20 cellular contexts compared by ENCODE assay signal in the genomic region with DNA sequence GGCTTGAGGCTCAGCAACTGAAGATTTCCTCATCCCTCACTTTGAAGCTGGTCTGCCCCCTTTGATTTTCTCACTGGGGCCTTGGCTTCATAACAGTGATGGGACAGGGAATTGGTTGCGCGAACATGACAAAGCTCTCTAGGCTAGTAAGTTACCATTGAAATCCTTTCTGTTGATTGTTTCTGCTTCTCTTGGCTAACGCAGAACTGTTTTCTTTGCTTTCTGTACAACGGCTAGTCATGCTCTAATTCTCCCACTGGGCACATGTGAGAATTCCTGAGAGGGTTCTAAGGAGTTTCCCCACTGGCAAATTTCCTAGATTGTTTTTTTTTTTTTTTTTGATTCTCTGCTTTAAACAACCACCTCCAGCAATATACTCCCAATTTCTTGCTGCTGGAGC.
DNase-seq lines count a peak whose midpoint lies in the region; ATAC-seq lines count a peak whose summit lies in the region.
"Had no signal": no experiment of that assay in that cellular context is flagged by ENCODE, and none has a peak within 500 bp of the region (broad histone marks: within the 10 kb centered on the region; RNA-seq: fewer than 3 reads in every experiment).

No MANE protein-coding gene starts in this region.

- no peaks in the 10 kb centered on the region for H3K4me1 ChIP-seq in right cardiac atrium (ENCODE audit: control insufficient read depth, insufficient read depth, low read length)
- H3K4me1 ChIP-seq: body of pancreas, psoas muscle, tibial nerve had no signal

- 58% methylated on average over 4 of the region's 4 CpGs for WGBS in right cardiac atrium

- no peak overlapping the region for H3K4me3 Mint-ChIP-seq in activated T-helper 17 cell treated with anti-CD3 and anti-CD28 coated beads, Interleukin-2, amount 50 U/mL, for 72 hours
- H3K4me3 Mint-ChIP-seq: activated CD4-positive, alpha-beta T cell treated with anti-CD3 and anti-CD28 coated beads, Interleukin-2, amount 10 ng/mL, durations not matched to agents 24 days and 14 days; CD4-positive, alpha-beta memory T cell; nephron progenitor cell had no signal

- H3K36me3 Mint-ChIP-seq in activated T-helper 17 cell treated with anti-CD3 and anti-CD28 coated beads, Interleukin-2, amount 50 U/mL, for 72 hours (ENCODE audit: low read depth): no peaks in the 10 kb centered on the region
- H3K36me3 Mint-ChIP-seq: CD4-positive, alpha-beta memory T cell had no signal

- no peak overlapping the region for H3K4me3 ChIP-seq in right cardiac atrium (ENCODE audit: low read length)
- H3K4me3 ChIP-seq: body of pancreas, psoas muscle, tibial nerve had no signal

- ATAC-seq in left cardiac atrium: peak; percentile 38 to 75
- no peak for ATAC-seq in right cardiac atrium
- ATAC-seq in activated T-helper 17 cell treated with anti-CD3 and anti-CD28 coated beads, Interleukin-2, amount 50 U/mL, for 72 hours (replicated peaks): no peak
- ATAC-seq: body of pancreas, esophagus mucosa, psoas muscle had no signal

- no peak overlapping the region for H3K27ac Mint-ChIP-seq in activated T-helper 17 cell treated with anti-CD3 and anti-CD28 coated beads, Interleukin-2, amount 50 U/mL, for 72 hours
- H3K27ac Mint-ChIP-seq: activated CD4-positive, alpha-beta T cell treated with anti-CD3 and anti-CD28 coated beads, Interleukin-2, amount 10 ng/mL, durations not matched to agents 24 days and 14 days; CD4-positive, alpha-beta memory T cell; nephron progenitor cell had no signal

- H3K27me3 ChIP-seq in right cardiac atrium (ENCODE audit: control insufficient read depth, insufficient read depth): no peaks in the 10 kb centered on the region
- H3K27me3 ChIP-seq: body of pancreas, tibial nerve had no signal

- no peaks in the 10 kb centered on the region for H3K27me3 Mint-ChIP-seq in activated T-helper 17 cell treated with anti-CD3 and anti-CD28 coated beads, Interleukin-2, amount 50 U/mL, for 72 hours
- H3K27me3 Mint-ChIP-seq: activated CD4-positive, alpha-beta T cell treated with anti-CD3 and anti-CD28 coated beads, Interleukin-2, amount 10 ng/mL, durations not matched to agents 24 days and 14 days; CD4-positive, alpha-beta memory T cell had no signal

- no peaks in the 10 kb centered on the region for H3K9me3 ChIP-seq in right cardiac atrium (ENCODE audit: control insufficient read depth, low read length)
- H3K9me3 ChIP-seq: body of pancreas, psoas muscle, tibial nerve had no signal

- DNase-seq in left cardiac atrium: no peak
- no peak for DNase-seq in right cardiac atrium
- DNase-seq in brain pericyte (ENCODE audit: low read depth, low spot score): peak; percentile 6
- DNase-seq in glomerular visceral epithelial cell (ENCODE audit: extremely low spot score): peak; percentile 2
- no peak for DNase-seq in posterior vena cava (ENCODE audit: low spot score)
- DNase-seq in DMS 273 treated with DMSO at 0.1 percent for 48 hours (lab: John Stamatoyannopoulos, UW): no peak
- DNase-seq in T-helper 9 cell: no peak
- DNase-seq: activated CD4-positive, alpha-beta T cell treated with anti-CD3 and anti-CD28 coated beads, Interleukin-2, amount 10 ng/mL, durations not matched to agents 24 days and 14 days; activated CD8-positive, alpha-beta memory T cell treated with anti-CD3 and anti-CD28 coated beads, Interleukin-2, amount 50 U/mL, for 48 hours; activated naive CD4-positive, alpha-beta T cell treated with Interleukin-2 at 50 U/mL for 16 hours; body of pancreas; CD4-positive, alpha-beta memory T cell; midbrain; NCI-H1694 treated with DMSO at 0.1 percent for 48 hours; nephron progenitor cell; psoas muscle; stimulated activated naive CD4-positive, alpha-beta T cell had no signal

- H3K9me3 Mint-ChIP-seq in activated T-helper 17 cell treated with anti-CD3 and anti-CD28 coated beads, Interleukin-2, amount 50 U/mL, for 72 hours: peaks cover 11% of the 10 kb centered on the region

- intact Hi-C loops in left cardiac atrium (cut with DNase I): no loop called here
- intact Hi-C loops in right cardiac atrium (cut with DNase I): no loop called here
- intact Hi-C loops in posterior vena cava (cut with DNase I): no loop called here

- H3K4me1 Mint-ChIP-seq in activated T-helper 17 cell treated with anti-CD3 and anti-CD28 coated beads, Interleukin-2, amount 50 U/mL, for 72 hours: no peaks in the 10 kb centered on the region
- H3K4me1 Mint-ChIP-seq: activated CD4-positive, alpha-beta T cell treated with anti-CD3 and anti-CD28 coated beads, Interleukin-2, amount 10 ng/mL, durations not matched to agents 24 days and 14 days; CD4-positive, alpha-beta memory T cell had no signal

- H3K27ac ChIP-seq in right cardiac atrium (ENCODE audit: low read length): no peak overlapping the region
- H3K27ac ChIP-seq: body of pancreas, psoas muscle, tibial nerve had no signal

Comparison
In these comparisons a context has a peak if more than half of its experiments do, and no peak if none do; other contexts are left out.
1. ATAC-seq: peak in left cardiac atrium (2 of 2); none in right cardiac atrium (0 of 2) and activated T-helper 17 cell treated with anti-CD3 and anti-CD28 coated beads, Interleukin-2, amount 50 U/mL, for 72 hours (single experiment).
2. DNase-seq: peak in brain pericyte (single experiment) and glomerular visceral epithelial cell (single experiment); none in left cardiac atrium (single experiment), right cardiac atrium (0 of 3), posterior vena cava (single experiment), DMS 273 treated with DMSO at 0.1 percent for 48 hours (single experiment) and T-helper 9 cell (single experiment).